33 cellular contexts compared by ENCODE assay signal in the genomic region with DNA sequence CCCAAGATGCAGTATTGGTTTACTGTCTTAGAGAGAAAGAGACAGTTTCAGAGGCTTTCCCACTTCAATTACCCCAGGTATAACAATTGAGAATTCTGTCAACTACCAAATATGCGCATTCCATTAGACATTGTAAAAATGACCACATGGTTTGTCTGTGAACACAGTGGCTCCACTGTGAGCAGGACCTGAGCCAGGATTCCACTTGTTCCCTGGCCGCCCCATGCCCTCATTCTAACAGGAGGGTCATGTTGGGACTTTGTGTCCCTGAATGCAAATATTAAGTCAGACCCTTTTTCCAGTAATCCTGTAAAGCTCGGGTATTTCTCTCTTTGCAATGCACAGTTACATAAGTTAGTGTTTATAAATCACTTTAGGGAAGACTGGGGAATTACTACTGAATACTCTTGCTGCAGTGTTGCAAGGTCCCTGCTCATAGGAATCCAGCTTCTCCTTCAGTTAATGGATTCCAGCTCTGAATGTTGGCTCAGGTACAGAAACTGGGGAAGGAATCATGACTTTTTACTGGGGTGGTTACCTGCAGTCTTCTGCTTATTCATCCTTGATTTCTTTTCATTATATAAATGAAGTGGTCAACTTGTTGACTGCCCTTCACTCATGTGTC.
A peak's percentile ranks its signal among the peaks of the same experiment; 100 is the strongest.
DNase-seq lines count a peak whose midpoint lies in the region; ATAC-seq and TF ChIP-seq lines count a peak whose summit lies in the region.
"Had no signal": no experiment of that assay in that cellular context is flagged by ENCODE, and none has a peak within 500 bp of the region (broad histone marks: within the 10 kb centered on the region; RNA-seq: fewer than 3 reads in every experiment).

No MANE protein-coding gene starts in this region.

- no peak for ATAC-seq in HG03354 (IDR thresholded peaks at IDR 0.05; ENCODE audit: poor library complexity, severe bottlenecking, unreplicated experiment)
- ATAC-seq in GM21737 (IDR thresholded peaks at IDR 0.05; ENCODE audit: unreplicated experiment) = no peak
- ATAC-seq: A549; activated naive CD8-positive, alpha-beta T cell treated with anti-CD3 and anti-CD28 coated beads, Interleukin-2, amount 50 U/mL, for 24 hours; activated T-cell treated with anti-CD3 and anti-CD28 coated beads, Interleukin-2, amount 50 U/mL, for 4 hours; gastroesophageal sphincter; GM12878; left lobe of liver had no signal

- TF ChIP-seq CTCF in AG10803 (conservative IDR thresholded peaks at IDR 0.05; ENCODE audit: low read length) = no peak
- TF ChIP-seq CTCF in HFF-Myc (IDR thresholded peaks at IDR 0.05; ENCODE audit: low read depth, low read length, missing control alignments) = no peak

- H3K4me3 ChIP-seq in AG10803 (ENCODE audit: low read length) (no peak overlapping the region), HFF-Myc (replicated peaks; ENCODE audit: low read depth, low read length) (no peak overlapping the region)
- H3K4me3 ChIP-seq: A549, breast epithelium, gastroesophageal sphincter, GM12878, hepatocyte, stomach, tibial artery had no signal

- DNase-seq in AG10803 (ENCODE audit: low read depth) (peak; percentile 89), HFF-Myc (ENCODE audit: extremely low read depth, low read depth) (peak; percentile 5), astrocyte of the hippocampus (ENCODE audit: low read depth, low spot score) (peak; percentile 46), kidney tubule cell (ENCODE audit: low spot score) (peak; percentile 25), NCI-H2171 (lab: John Stamatoyannopoulos, UW) (no peak), NCI-H526 treated with DMSO at 0.1 percent for 48 hours (lab: John Stamatoyannopoulos, UW) (no peak)
- DNase-seq: activated CD4-positive, alpha-beta T cell treated with anti-CD3 and anti-CD28 coated beads, Interleukin-2, amount 10 ng/mL, durations not matched to agents 24 days and 14 days; activated gamma-delta T cell treated with Interleukin-2 at 50 U/mL for 16 hours; activated naive CD8-positive, alpha-beta T cell treated with anti-CD3 and anti-CD28 coated beads, Interleukin-2, amount 50 U/mL, for 24 hours; activated T-cell treated with anti-CD3 and anti-CD28 coated beads, Interleukin-2, amount 50 U/mL, for 4 hours; C1 segment of cervical spinal cord; Caco-2; DMS79; effector CD8-positive, alpha-beta T cell; mesenchymal stem cell; NCI-H1105; NCI-H1930; NCI-H524 treated with DMSO at 0.1 percent for 48 hours; NK-92 treated with Interleukin-12 subunit alpha and Interleukin-12 subunit beta, amount 100 ng/mL, for 24 hours; Right ventricle myocardium superior; stomach; SW 1271; T-helper 9 cell; tibial artery; WERI-Rb-1 had no signal

Comparison
In these comparisons a context has a peak if more than half of its experiments do, and no peak if none do; other contexts are left out.
1. DNase-seq: peak in AG10803 (single experiment), HFF-Myc (single experiment), astrocyte of the hippocampus (single experiment) and kidney tubule cell (single experiment); none in NCI-H2171 (single experiment) and NCI-H526 treated with DMSO at 0.1 percent for 48 hours (single experiment).